Comparison of ENCODE assay signal across 29 cellular contexts in the genomic region with DNA sequence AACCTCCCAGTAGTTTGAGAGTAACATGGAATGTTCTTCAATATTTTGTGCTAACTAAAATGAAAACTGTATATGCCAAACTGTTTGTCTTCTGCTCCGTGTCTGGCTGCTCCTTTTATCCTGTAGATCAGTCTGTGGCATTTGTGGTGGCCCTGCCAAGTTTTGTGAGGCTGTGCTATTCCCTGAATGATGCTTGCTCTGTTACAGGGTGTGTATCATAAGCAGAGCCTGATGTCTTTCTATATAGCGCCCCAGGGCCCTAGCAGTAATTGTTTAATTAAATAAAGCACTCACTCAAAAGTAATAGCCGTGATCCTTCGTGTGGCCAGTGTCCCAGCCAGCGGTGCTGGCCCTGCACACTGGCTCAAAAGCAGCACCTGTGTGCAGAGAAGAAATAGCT. TPM values are rescaled to one million over a fixed set of nuclear protein-coding genes. Genes with fewer than 3 reads are reported as not detected.
DNase-seq lines count a peak whose midpoint lies in the region; ATAC-seq and TF ChIP-seq lines count a peak whose summit lies in the region.
"Had no signal": no experiment of that assay in that cellular context is flagged by ENCODE, and none has a peak within 500 bp of the region (broad histone marks: within the 10 kb centered on the region; RNA-seq: fewer than 3 reads in every experiment).

No MANE protein-coding gene starts in this region.

- intact Hi-C loops in sigmoid colon (cut with DNase I) (no loop called here), aorta (cut with DNase I) (no loop called here)

- ATAC-seq in SK-N-SH treated with all-trans-retinoic acid at 6 μM for 48 hours (peak; percentile 43; the same call in 2 of the 3 replicates), aorta (ENCODE audit: low FRiP score) (no peak)
- ATAC-seq: GM12878, GM23338 had no signal

- peaks cover 0 to 24% (median 5%) of the 10 kb centered on the region in 4 donors for H3K36me3 ChIP-seq in sigmoid colon
- no peaks in the 10 kb centered on the region; the same call in 1 of the 2 replicates for H3K36me3 ChIP-seq in HAP-1 (replicated peaks)
- H3K36me3 ChIP-seq in aorta (ENCODE audit: control insufficient read depth in 1 of 2, insufficient read depth in 2 of 2, low read length in 1 of 2): no peaks in the 10 kb centered on the region
- H3K36me3 ChIP-seq: MG63 had no signal

- H3K27ac ChIP-seq in sigmoid colon (peak overlapping the region in 3 of 4 donors; percentile 17 to 66 (median 61)), aorta (ENCODE audit: low read depth in 1 of 2, low read length in 2 of 2) (no peak overlapping the region)
- H3K27ac ChIP-seq: C4-2B, RWPE1 had no signal

- 87 to 91% methylated on average over 5 of the region's 5 CpGs for WGBS in sigmoid colon, 2 donors
- WGBS in aorta, 2 donors: 81 to 84% methylated on average over 5 of the region's 5 CpGs

- peaks cover 0 to 21% (median 20%) of the 10 kb centered on the region in 4 donors for H3K4me1 ChIP-seq in sigmoid colon
- no peaks in the 10 kb centered on the region for H3K4me1 ChIP-seq in HAP-1
- no peaks in the 10 kb centered on the region for H3K4me1 ChIP-seq in aorta (ENCODE audit: control insufficient read depth in 1 of 2, insufficient read depth in 2 of 2, low read length in 2 of 2)

- H3K9me3 ChIP-seq in sigmoid colon (no peaks in the 10 kb centered on the region), HAP-1 (no peaks in the 10 kb centered on the region), aorta (ENCODE audit: control insufficient read depth, low read length) (no peaks in the 10 kb centered on the region)
- H3K9me3 ChIP-seq: MG63 had no signal

- H3K27me3 ChIP-seq in sigmoid colon (no peaks in the 10 kb centered on the region), HAP-1 (ENCODE audit: low read depth) (no peaks in the 10 kb centered on the region), aorta (ENCODE audit: control insufficient read depth in 1 of 2, insufficient read depth in 2 of 2, low read length in 1 of 2) (no peaks in the 10 kb centered on the region)
- H3K27me3 ChIP-seq: MG63 had no signal

- TF ChIP-seq EP300 in sigmoid colon (IDR thresholded peaks at IDR 0.05): no peak

- no peak for TF ChIP-seq CTCF in sigmoid colon (IDR thresholded peaks at IDR 0.05)

- TF ChIP-seq POLR2A in sigmoid colon (IDR thresholded peaks at IDR 0.05): no peak

- H3K4me3 ChIP-seq in sigmoid colon (no peak overlapping the region), HAP-1 (no peak overlapping the region), aorta (ENCODE audit: low read length in 2 of 2) (no peak overlapping the region)
- H3K4me3 ChIP-seq: GM12878, GM23338, MG63 had no signal

- in situ Hi-C loops in G401 (cut with HindIII; ENCODE audit: low sequenced_read_pairs) (loop anchor here (10.0 kb wide), 1 partner anchor 151 kb away; no protein-coding TSS in a partner anchor), HAP-1 (cut with MboI; ENCODE audit: low sequenced_read_pairs) (no loop called here)

- DNase-seq in G401 (ENCODE audit: low spot score) (peak; percentile 70), NCI-H446 (lab: John Stamatoyannopoulos, UW) (peak; percentile 29 to 66), sigmoid colon (no peak), HAP-1 (ENCODE audit: low spot score in 2 of 2) (no peak), aorta (no peak)
- no peak for DNase-seq in activated CD4-positive, alpha-beta T cell treated with anti-CD3 and anti-CD28 coated beads for 1 hour
- DNase-seq: CD8-positive, alpha-beta memory T cell; DMS153; GDM1; H9; HFFc6; IMR-90; KG1; MG63; NCI-H187; NCI-H2081 treated with DMSO at 0.1 percent for 48 hours; NCI-H2171; NCI-H226; NCI-H524; NCI-H774; SHP77; SW 1271 had no signal

TF ChIP-seq in SK-N-SH treated with all-trans-retinoic acid at 6 μM for 48 hours, 23 proteins besides CTCF, POLR2A, EP300 and RAD21:
- TF ChIP-seq ARNTL (CRISPR knock-in tag; IDR thresholded peaks at IDR 0.05; ENCODE audit: borderline replicate concordance, low read depth) (no peak), ZFP3 (CRISPR knock-in tag; IDR thresholded peaks at IDR 0.05) (0 out of 2 replicates have a peak, but pooled peaks have one; percentile 27), TCF4 (CRISPR knock-in tag; IDR thresholded peaks at IDR 0.05; ENCODE audit: borderline replicate concordance) (peak; percentile 66; the same call in 1 of the 2 replicates), ZC3H10 (CRISPR knock-in tag; IDR thresholded peaks at IDR 0.05) (no peak), ISL1 (CRISPR knock-in tag; IDR thresholded peaks at IDR 0.05) (no peak)
TF ChIP-seq in SK-N-SH treated with all-trans-retinoic acid at 6 μM for 48 hours: peak in this region for 2.

RNA-seq across cellular contexts. Expression of a gene that starts 27.8 kb away (rescaled TPM):
- 31.0 and 32.7 TPM in 2 replicates for total RNA-seq in G401 (2014; rRNA removed; shearing (Covaris generic))
- total RNA-seq in sigmoid colon: 10 to 100 TPM; 14.3 to 29.9 (median 21.7) TPM
- 10 to 100 TPM; 11.3 to 36.4 (median 14.4) TPM for polyA plus RNA-seq in sigmoid colon
- total RNA-seq in aorta: 10 to 100 TPM; 44.5 to 46.3 TPM
- polyA plus RNA-seq in aorta: 10 to 100 TPM; 12.1 to 59.9 TPM

RNA-seq across cellular contexts. Expression of a gene that starts 55.5 kb away (rescaled TPM):
- 82.3 and 90.0 TPM in 2 replicates for total RNA-seq in G401 (2014; rRNA removed; shearing (Covaris generic))
- total RNA-seq in sigmoid colon (10 to 100 TPM in 1 of 4 donors, 1 to 10 TPM in 3; 6.6 to 12.5 (median 7.3) TPM), aorta (10 to 100 TPM; 17.6 to 21.1 TPM)
- polyA plus RNA-seq in sigmoid colon (100 to 1,000 TPM; 122 to 420 (median 194) TPM), aorta (10 to 100 TPM; 10.6 to 84.4 TPM)

RNA-seq across cellular contexts. Expression of a gene that starts 55.7 kb away (rescaled TPM):
- total RNA-seq in G401 (2014; rRNA removed; shearing (Covaris generic)): 0.37 and 1.3 TPM in 2 replicates
- total RNA-seq in sigmoid colon (under 1 TPM in 1 of 4 donors, not detected in 3; 0.49 TPM), aorta (1 to 10 TPM in 1 of 2 donors, under 1 TPM in 1; 0.19 to 1.6 TPM)
- polyA plus RNA-seq in sigmoid colon (under 1 TPM in 1 of 3 donors, not detected in 2; 0.22 TPM), aorta (under 1 TPM in 1 of 2 donors, not detected in 1; 0.03 TPM)
- total RNA-seq: CD8-positive, alpha-beta memory T cell; Daoy; IMR-90; SK-MEL-5 had no signal
- polyA plus RNA-seq: CD8-positive, alpha-beta memory T cell had no signal

Comparison
In these comparisons a context has a peak if more than half of its experiments do, and no peak if none do; other contexts are left out.
1. DNase-seq: peak in G401 (single experiment) and NCI-H446 (2 of 2); none in sigmoid colon (single experiment), activated CD4-positive, alpha-beta T cell treated with anti-CD3 and anti-CD28 coated beads for 1 hour (single experiment), HAP-1 (0 of 2) and aorta (0 of 2).
2. H3K27ac ChIP-seq: peak in sigmoid colon (3 of 4); none in aorta (0 of 2).